In the genomic region with DNA sequence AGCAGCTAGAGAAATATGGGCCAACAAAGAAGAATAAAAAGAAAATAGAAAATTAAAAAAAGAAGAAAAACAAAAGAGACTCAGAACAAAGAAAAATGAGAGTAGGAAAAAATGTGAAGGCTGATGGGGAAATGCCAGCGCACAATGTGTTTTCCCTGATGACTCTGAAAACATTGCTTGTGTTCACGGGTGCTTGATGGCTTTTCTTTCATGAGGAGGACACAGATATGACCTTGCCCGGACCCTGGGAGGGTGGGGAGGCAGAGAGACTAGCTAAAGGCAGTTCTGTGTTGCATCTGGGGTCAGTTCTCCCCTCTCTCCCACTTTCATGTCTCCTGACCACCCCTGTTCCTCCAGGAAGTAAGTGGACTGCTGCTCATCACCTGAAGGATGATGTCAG, we compare ENCODE assay signal across 25 cellular contexts.
A peak's percentile ranks its signal among the peaks of the same experiment; 100 is the strongest.
DNase-seq lines count a peak whose midpoint lies in the region; ATAC-seq, FAIRE-seq and TF ChIP-seq lines count a peak whose summit lies in the region.
"Had no signal": no experiment of that assay in that cellular context is flagged by ENCODE, and none has a peak within 500 bp of the region (broad histone marks: within the 10 kb centered on the region; RNA-seq: fewer than 3 reads in every experiment).

No MANE protein-coding gene starts in this region.

- FAIRE-seq in endothelial cell of umbilical vein (lab: Jason Lieb, UNC) = no peak
- FAIRE-seq: A204.1, D721Med, G401.6, GM12878, GM12892, GM18507 had no signal

- POLR2A ChIA-PET in endothelial cell of umbilical vein (lab: Charles Lee) = no interaction called here
- POLR2A ChIA-PET in CD8-positive, alpha-beta T cell (lab: Charles Lee) = no interaction called here

- peaks cover 6% of the 10 kb centered on the region for H3K4me1 ChIP-seq in endothelial cell of umbilical vein (ENCODE audit: control insufficient read depth, extremely low read depth, insufficient read depth, low read length)
- H3K4me1 ChIP-seq in CD8-positive, alpha-beta T cell (ENCODE audit: insufficient read depth, low read length) = no peaks in the 10 kb centered on the region
- H3K4me1 ChIP-seq: BE2C, BLaER1, Caco-2 had no signal

- TF ChIP-seq CTCF in endothelial cell of umbilical vein (IDR thresholded peaks at IDR 0.05; ENCODE audit: extremely low read depth in 1 of 2, insufficient read depth in 1 of 2, low read depth in 1 of 2, low read length in 2 of 2) = no peak
- TF ChIP-seq CTCF in neural crest cell (conservative IDR thresholded peaks at IDR 0.05) = no peak
- no peak for TF ChIP-seq CTCF in CD8-positive, alpha-beta T cell (IDR thresholded peaks at IDR 0.05)

- H3K27ac ChIP-seq in endothelial cell of umbilical vein (ENCODE audit: insufficient read depth, low read depth, low read length) = peak overlapping the region; percentile 13
- no peak overlapping the region for H3K27ac ChIP-seq in CD8-positive, alpha-beta T cell (ENCODE audit: low read depth, low read length)
- H3K27ac ChIP-seq: BLaER1 had no signal

- no peaks in the 10 kb centered on the region for H3K79me2 ChIP-seq in endothelial cell of umbilical vein (ENCODE audit: control insufficient read depth, insufficient read depth, low read length)

- H3K9me3 Mint-ChIP-seq in neural crest cell = peaks cover 4% of the 10 kb centered on the region
- no peaks in the 10 kb centered on the region for H3K9me3 Mint-ChIP-seq in CD8-positive, alpha-beta T cell
- H3K9me3 Mint-ChIP-seq: CD14-positive monocyte; CD4-positive, alpha-beta memory T cell; CD4-positive, CD25-positive, alpha-beta regulatory T cell had no signal

- CTCF ChIA-PET in endothelial cell of umbilical vein (lab: Charles Lee) = interaction anchor here (1.1 kb wide), 1 partner anchor 23 kb away, joined by 4 read pairs; no protein-coding TSS in a partner anchor
- CTCF ChIA-PET in CD8-positive, alpha-beta T cell (lab: Charles Lee) = no interaction called here

- H3K9ac ChIP-seq in endothelial cell of umbilical vein (replicated peaks; ENCODE audit: extremely low read depth, insufficient read depth, low read length) = no peak overlapping the region
- H3K9ac ChIP-seq: BLaER1 had no signal

- no peak for TF ChIP-seq POLR2A in endothelial cell of umbilical vein (IDR thresholded peaks at IDR 0.05; ENCODE audit: low read depth, low read length)

- dilution Hi-C loops in endothelial cell of umbilical vein (cut with MboI; ENCODE audit: extremely low pct_ligation_motif_present, low sequenced_read_pairs) = no loop called here

- intact Hi-C loops in endothelial cell of umbilical vein (cut with micrococcal nuclease) = loop anchor here (2.0 kb wide), 1 partner anchor 45 kb away; no protein-coding TSS in a partner anchor
- intact Hi-C loops in CD8-positive, alpha-beta T cell (cut with DNase I, micrococcal nuclease) = no loop called here

- H3K9me3 ChIP-seq in endothelial cell of umbilical vein (replicated peaks; ENCODE audit: control insufficient read depth, insufficient read depth, low read length) = no peaks in the 10 kb centered on the region
- H3K9me3 ChIP-seq in CD8-positive, alpha-beta T cell (ENCODE audit: low read length) = no peaks in the 10 kb centered on the region
- H3K9me3 ChIP-seq: BE2C, BLaER1, Caco-2 had no signal

- H3K4me3 Mint-ChIP-seq in neural crest cell = no peak overlapping the region
- H3K4me3 Mint-ChIP-seq in CD8-positive, alpha-beta T cell = no peak overlapping the region
- H3K4me3 Mint-ChIP-seq: CD14-positive monocyte; CD4-positive, alpha-beta memory T cell had no signal

- H3K9me1 ChIP-seq in endothelial cell of umbilical vein (replicated peaks; ENCODE audit: control insufficient read depth, extremely low read depth, insufficient read depth, low read length) = no peaks in the 10 kb centered on the region

- H4K20me1 ChIP-seq in endothelial cell of umbilical vein (replicated peaks; ENCODE audit: control insufficient read depth, extremely low read depth, insufficient read depth, low read length) = no peaks in the 10 kb centered on the region
- H4K20me1 ChIP-seq: BLaER1 had no signal

- no peaks in the 10 kb centered on the region for H3K27me3 Mint-ChIP-seq in neural crest cell (ENCODE audit: low read depth)
- no peaks in the 10 kb centered on the region for H3K27me3 Mint-ChIP-seq in CD8-positive, alpha-beta T cell (ENCODE audit: low read depth)

- peak overlapping the region; percentile 61 for H2AFZ ChIP-seq in endothelial cell of umbilical vein (ENCODE audit: low read depth, low read length)

- no peaks in the 10 kb centered on the region for H3K27me3 ChIP-seq in endothelial cell of umbilical vein (ENCODE audit: control insufficient read depth in 2 of 2, insufficient read depth in 2 of 2, low read length in 2 of 2)
- no peaks in the 10 kb centered on the region for H3K27me3 ChIP-seq in CD8-positive, alpha-beta T cell (ENCODE audit: insufficient read depth, low read length)
- H3K27me3 ChIP-seq: BE2C, BLaER1 had no signal

- no peak overlapping the region for H3K4me2 ChIP-seq in endothelial cell of umbilical vein (ENCODE audit: insufficient read depth, low read length)
- H3K4me2 ChIP-seq: BLaER1 had no signal

- BruUV-seq in endothelial cell of umbilical vein (replicated peaks; lab: Mats Ljungman, UMichigan) = no TSS peak

- H3K4me1 Mint-ChIP-seq in neural crest cell = peaks cover 29% of the 10 kb centered on the region
- H3K4me1 Mint-ChIP-seq in CD8-positive, alpha-beta T cell (ENCODE audit: low read depth) = no peaks in the 10 kb centered on the region
- H3K4me1 Mint-ChIP-seq: CD14-positive monocyte; CD4-positive, alpha-beta memory T cell; CD4-positive, CD25-positive, alpha-beta regulatory T cell had no signal

- DNase-seq in dermis blood vessel endothelial cell (peak; percentile 44), endothelial cell of umbilical vein (ENCODE audit: low read depth, low spot score) (peak; percentile 87), neural crest cell (ENCODE audit: low read depth, low spot score) (no peak), OCI-M1 (lab: John Stamatoyannopoulos, UW) (no peak), SKM-1 treated with dmso at 0.1 percent for 144 hours (lab: John Stamatoyannopoulos, UW; ENCODE audit: unreplicated experiment) (no peak)
- DNase-seq in CD8-positive, alpha-beta T cell = no peak
- DNase-seq: 8988T; ACHN; BE2C; C1 segment of cervical spinal cord; Caco-2; Calu3; CD4-positive, alpha-beta memory T cell; CD4-positive, CD25-positive, alpha-beta regulatory T cell; DMS79 treated with DMSO at 0.1 percent for 48 hours; GF-D8 had no signal

- peak overlapping the region; percentile 64 for H3K27ac Mint-ChIP-seq in neural crest cell (ENCODE audit: unreplicated experiment)
- H3K27ac Mint-ChIP-seq in CD8-positive, alpha-beta T cell = no peak overlapping the region
- H3K27ac Mint-ChIP-seq: CD4-positive, alpha-beta memory T cell; CD4-positive, CD25-positive, alpha-beta regulatory T cell had no signal

- no peak overlapping the region for H3K4me3 ChIP-seq in endothelial cell of umbilical vein (replicated peaks in 1 of 3; ENCODE audit: insufficient read depth in 1 of 3, low read depth in 1 of 3, low read length in 3 of 3)
- no peak overlapping the region for H3K4me3 ChIP-seq in CD8-positive, alpha-beta T cell (ENCODE audit: low read depth, low read length)
- H3K4me3 ChIP-seq: BLaER1, GM12878 had no signal

- H3K36me3 Mint-ChIP-seq in neural crest cell (ENCODE audit: low read depth) = no peaks in the 10 kb centered on the region
- H3K36me3 Mint-ChIP-seq in CD8-positive, alpha-beta T cell = no peaks in the 10 kb centered on the region
- H3K36me3 Mint-ChIP-seq: CD14-positive monocyte; CD4-positive, alpha-beta memory T cell; CD4-positive, CD25-positive, alpha-beta regulatory T cell had no signal

- no peak for ATAC-seq in HG02763 (IDR thresholded peaks at IDR 0.05; ENCODE audit: unreplicated experiment)
- ATAC-seq in CD8-positive, alpha-beta T cell = no peak
- ATAC-seq: GM12878 had no signal

- H3K36me3 ChIP-seq in endothelial cell of umbilical vein (ENCODE audit: control insufficient read depth in 2 of 2, extremely low read depth in 1 of 2, insufficient read depth in 2 of 2, low read length in 2 of 2) = no peaks in the 10 kb centered on the region
- H3K36me3 ChIP-seq in CD8-positive, alpha-beta T cell (ENCODE audit: insufficient read depth, low read length) = no peaks in the 10 kb centered on the region
- H3K36me3 ChIP-seq: BE2C, BLaER1 had no signal

TF ChIP-seq in endothelial cell of umbilical vein, 7 proteins besides CTCF, POLR2A, EP300 and RAD21:
- TF ChIP-seq, protein P1, sequence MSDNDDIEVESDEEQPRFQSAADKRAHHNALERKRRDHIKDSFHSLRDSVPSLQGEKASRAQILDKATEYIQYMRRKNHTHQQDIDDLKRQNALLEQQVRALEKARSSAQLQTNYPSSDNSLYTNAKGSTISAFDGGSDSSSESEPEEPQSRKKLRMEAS (IDR thresholded peaks at IDR 0.05; ENCODE audit: insufficient read depth, insufficient read length) = no peak
- TF ChIP-seq POLR2AphosphoS5 (IDR thresholded peaks at IDR 0.05; ENCODE audit: insufficient read depth, low read depth, low read length) (no peak), JUN (IDR thresholded peaks at IDR 0.05; ENCODE audit: borderline replicate concordance, insufficient read depth, insufficient read length, low read depth) (no peak), FOS (IDR thresholded peaks at IDR 0.05; ENCODE audit: borderline replicate concordance, insufficient read depth, low read length) (no peak), EZH2 (IDR thresholded peaks at IDR 0.05; ENCODE audit: borderline replicate concordance, low read depth, low read length, severe bottlenecking) (no peak), GATA2 (IDR thresholded peaks at IDR 0.05; ENCODE audit: insufficient read depth, insufficient read length, low read depth, low read length) (no peak), MYC (IDR thresholded peaks at IDR 0.05; ENCODE audit: low read depth, low read length) (no peak)

Comparison
In these comparisons a context has a peak if more than half of its experiments do, and no peak if none do; other contexts are left out.
1. DNase-seq: peak in dermis blood vessel endothelial cell (single experiment) and endothelial cell of umbilical vein (single experiment); none in neural crest cell (single experiment), CD8-positive, alpha-beta T cell (0 of 7), OCI-M1 (single experiment) and SKM-1 treated with dmso at 0.1 percent for 144 hours (single experiment).